Comparison of ENCODE assay signal across 13 cellular contexts in genomic region chr18:2857491-2858063, GRCh38. TPM values are rescaled to one million over a fixed set of nuclear protein-coding genes. Genes with fewer than 3 reads are reported as not detected.
DNase-seq lines count a peak whose midpoint lies in the region; ATAC-seq and TF ChIP-seq lines count a peak whose summit lies in the region.
"Had no signal": no experiment of that assay in that cellular context is flagged by ENCODE, and none has a peak within 500 bp of the region (broad histone marks: within the 10 kb centered on the region; RNA-seq: fewer than 3 reads in every experiment).

No MANE protein-coding gene starts in this region.

- DNase-seq in CD14-positive monocyte (ENCODE audit: low spot score) (peak; percentile 78), astrocyte of the hippocampus (ENCODE audit: low read depth, low spot score) (peak; percentile 40), right cardiac atrium (peak; percentile 88 to 94 (median 92)), gastrocnemius medialis (peak; percentile 69 to 82), DMS53 (lab: John Stamatoyannopoulos, UW) (no peak), DMS79 treated with DMSO at 0.1 percent for 48 hours (lab: John Stamatoyannopoulos, UW) (no peak), neural progenitor cell (ENCODE audit: low spot score) (no peak)
- DNase-seq: activated naive CD8-positive, alpha-beta T cell treated with anti-CD3 and anti-CD28 coated beads for 36 hours; COR-L47; hippocampal formation; MM.1S had no signal

- no peak overlapping the region for H3K9ac ChIP-seq in neural progenitor cell

- H3F3A ChIP-seq in neural progenitor cell (ENCODE audit: low read depth): no peaks in the 10 kb centered on the region

- no peak overlapping the region for H3K4me2 ChIP-seq in neural progenitor cell

- TF ChIP-seq CTCF in CD14-positive monocyte (IDR thresholded peaks at IDR 0.05) (no peak), gastrocnemius medialis (IDR thresholded peaks at IDR 0.05 in 4 of 5, conservative IDR thresholded peaks at IDR 0.05 in 1 of 5) (no peak), neural progenitor cell (IDR thresholded peaks at IDR 0.05) (no peak)

- H3K9me3 Mint-ChIP-seq in CD14-positive monocyte (peaks cover 0 to 8% (median 0%) of the 10 kb centered on the region in 7 donors), neural progenitor cell (peaks cover 15% of the 10 kb centered on the region)

- no peak for TF ChIP-seq POLR2A in gastrocnemius medialis (IDR thresholded peaks at IDR 0.05)

- H4K20me1 ChIP-seq in neural progenitor cell (ENCODE audit: low read depth): no peaks in the 10 kb centered on the region

- H3K4me1 Mint-ChIP-seq in CD14-positive monocyte (peaks cover 86% of the 10 kb centered on the region), neural progenitor cell (peaks cover 8% of the 10 kb centered on the region)

- intact Hi-C loops in CD14-positive monocyte (cut with micrococcal nuclease): loop anchor here in 1 of 2 donors (1.0 kb wide), 1 partner anchor 9 kb away; no protein-coding TSS in a partner anchor
- intact Hi-C loops in right cardiac atrium (cut with DNase I): no loop called here
- intact Hi-C loops in gastrocnemius medialis (cut with DNase I; ENCODE audit: low total_unique reads): no loop called here

- H3K27me3 Mint-ChIP-seq in CD14-positive monocyte (ENCODE audit: low read depth in 3 of 3) (peaks cover 0 to 1% (median 0%) of the 10 kb centered on the region in 3 donors), neural progenitor cell (ENCODE audit: insufficient read depth, low read depth) (peaks cover 6% of the 10 kb centered on the region)
- H3K27me3 Mint-ChIP-seq: activated naive CD8-positive, alpha-beta T cell treated with anti-CD3 and anti-CD28 coated beads for 36 hours had no signal

- H3K4me3 Mint-ChIP-seq in CD14-positive monocyte (peak overlapping the region; percentile 41 to 74), neural progenitor cell (no peak overlapping the region)
- H3K4me3 Mint-ChIP-seq: activated naive CD8-positive, alpha-beta T cell treated with anti-CD3 and anti-CD28 coated beads for 36 hours had no signal

- H3K4me3 ChIP-seq in right cardiac atrium (ENCODE audit: low read length) (no peak overlapping the region), gastrocnemius medialis (no peak overlapping the region), neural progenitor cell (no peak overlapping the region)

- no peak overlapping the region for H2AFZ ChIP-seq in neural progenitor cell (replicated peaks)

- H3K27me3 ChIP-seq in right cardiac atrium (ENCODE audit: control insufficient read depth, insufficient read depth) (no peaks in the 10 kb centered on the region), gastrocnemius medialis (peaks cover 0 to 2% (median 0%) of the 10 kb centered on the region in 3 donors), neural progenitor cell (no peaks in the 10 kb centered on the region)

- ATAC-seq in right cardiac atrium: peak; percentile 96 to 98
- ATAC-seq in gastrocnemius medialis: peak; percentile 89 to 92
- ATAC-seq in GM21723 (IDR thresholded peaks at IDR 0.05; ENCODE audit: unreplicated experiment): no peak
- ATAC-seq: activated CD4-positive, CD25-positive, alpha-beta regulatory T cell treated with anti-CD3 and anti-CD28 coated beads, Interleukin-2, amount 50 U/mL, for 24 hours had no signal

- no peaks in the 10 kb centered on the region for H3K79me2 ChIP-seq in neural progenitor cell (ENCODE audit: low read depth)

- H3K27ac Mint-ChIP-seq in CD14-positive monocyte (peak overlapping the region; percentile 96 to 99 (median 97)), neural progenitor cell (no peak overlapping the region)
- H3K27ac Mint-ChIP-seq: activated naive CD8-positive, alpha-beta T cell treated with anti-CD3 and anti-CD28 coated beads for 36 hours had no signal

- no peaks in the 10 kb centered on the region for H3K9me3 ChIP-seq in right cardiac atrium (ENCODE audit: control insufficient read depth, low read length)
- H3K9me3 ChIP-seq in gastrocnemius medialis: no peaks in the 10 kb centered on the region
- H3K9me3 ChIP-seq in neural progenitor cell (ENCODE audit: low read depth): no peaks in the 10 kb centered on the region

- no peak overlapping the region for H3K27ac ChIP-seq in right cardiac atrium (ENCODE audit: low read length)
- peak overlapping the region; percentile 10 to 58 (median 38) for H3K27ac ChIP-seq in gastrocnemius medialis
- H3K27ac ChIP-seq in neural progenitor cell: no peak overlapping the region

- H3K4me1 ChIP-seq in right cardiac atrium (ENCODE audit: control insufficient read depth, insufficient read depth, low read length): no peaks in the 10 kb centered on the region
- no peaks in the 10 kb centered on the region for H3K4me1 ChIP-seq in gastrocnemius medialis
- H3K4me1 ChIP-seq in neural progenitor cell: peaks cover 19% of the 10 kb centered on the region

- in situ Hi-C loops in gastrocnemius medialis (cut with MboI; ENCODE audit: low sequenced_read_pairs in 4 of 4): no loop called here

- no peaks in the 10 kb centered on the region for H3K36me3 ChIP-seq in gastrocnemius medialis
- H3K36me3 ChIP-seq in neural progenitor cell: no peaks in the 10 kb centered on the region

- 26% methylated on average over 17 of the region's 17 CpGs for WGBS in right cardiac atrium

- H3K36me3 Mint-ChIP-seq in CD14-positive monocyte (peaks cover 40 to 54% of the 10 kb centered on the region in 2 donors), neural progenitor cell (no peaks in the 10 kb centered on the region)
- H3K36me3 Mint-ChIP-seq: activated naive CD8-positive, alpha-beta T cell treated with anti-CD3 and anti-CD28 coated beads for 36 hours had no signal

RNA-seq across cellular contexts. Expression of gene EMILIN2, which starts 10.8 kb away (rescaled TPM):
- polyA plus RNA-seq in CD14-positive monocyte (10 to 100 TPM; 30.5 to 33.8 TPM), right cardiac atrium (3.8 TPM)
- total RNA-seq in right cardiac atrium (1 to 10 TPM; 6.4 to 8.4 (median 7.3) TPM), gastrocnemius medialis (10 to 100 TPM in 1 of 4 donors, 1 to 10 TPM in 3; 1.9 to 10.5 (median 5.6) TPM), neural progenitor cell (ENCODE audit: low replicate concordance) (2.2 and 10.7 TPM in 2 replicates)

Comparison
In these comparisons a context has a peak if more than half of its experiments do, and no peak if none do; other contexts are left out.
1. DNase-seq: peak in CD14-positive monocyte (single experiment), astrocyte of the hippocampus (single experiment), right cardiac atrium (3 of 3) and gastrocnemius medialis (2 of 2); none in DMS53 (single experiment), DMS79 treated with DMSO at 0.1 percent for 48 hours (single experiment) and neural progenitor cell (single experiment).
2. H3K27ac ChIP-seq: peak in gastrocnemius medialis (4 of 4); none in right cardiac atrium (single experiment) and neural progenitor cell (single experiment).